1 cellular context compared by ENCODE assay signal in the genomic region with DNA sequence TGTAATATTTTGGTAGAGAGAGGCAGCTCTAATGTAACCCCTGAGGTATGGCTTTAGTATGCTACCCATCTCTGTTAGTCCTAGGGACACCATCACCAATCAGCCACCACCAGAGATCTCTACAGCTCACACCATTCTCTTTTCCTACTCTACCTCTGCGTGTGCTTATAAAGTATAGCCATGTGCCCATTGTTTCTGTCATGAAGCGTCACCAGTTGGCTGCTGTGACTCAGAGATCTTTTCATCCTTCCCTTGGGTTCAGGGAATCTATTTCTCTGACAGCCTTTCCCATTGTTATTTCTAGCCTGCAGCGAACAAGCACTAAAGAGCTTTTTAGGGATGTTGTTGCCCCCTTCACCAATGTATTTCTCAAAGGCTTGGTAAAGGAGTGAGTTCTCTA.
TF ChIP-seq lines count a peak whose summit lies in the region.

No MANE protein-coding gene starts in this region.

TF ChIP-seq in endothelial cell of umbilical vein, 7 proteins besides CTCF, POLR2A, EP300 and RAD21:
- TF ChIP-seq MYC (IDR thresholded peaks at IDR 0.05; ENCODE audit: low read depth, low read length), result no peak
- TF ChIP-seq EZH2 (IDR thresholded peaks at IDR 0.05; ENCODE audit: borderline replicate concordance, low read depth, low read length, severe bottlenecking), result no peak
- no peak for TF ChIP-seq POLR2AphosphoS5 (IDR thresholded peaks at IDR 0.05; ENCODE audit: insufficient read depth, low read depth, low read length)
- peak; percentile 49 for TF ChIP-seq JUN (IDR thresholded peaks at IDR 0.05; ENCODE audit: borderline replicate concordance, insufficient read depth, insufficient read length, low read depth)
- no peak for TF ChIP-seq GATA2 (IDR thresholded peaks at IDR 0.05; ENCODE audit: insufficient read depth, insufficient read length, low read depth, low read length)
- peak; percentile 30 for TF ChIP-seq FOS (IDR thresholded peaks at IDR 0.05; ENCODE audit: borderline replicate concordance, insufficient read depth, low read length)
- TF ChIP-seq, protein P1, sequence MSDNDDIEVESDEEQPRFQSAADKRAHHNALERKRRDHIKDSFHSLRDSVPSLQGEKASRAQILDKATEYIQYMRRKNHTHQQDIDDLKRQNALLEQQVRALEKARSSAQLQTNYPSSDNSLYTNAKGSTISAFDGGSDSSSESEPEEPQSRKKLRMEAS (IDR thresholded peaks at IDR 0.05; ENCODE audit: insufficient read depth, insufficient read length), result peak; percentile 42
TF ChIP-seq in endothelial cell of umbilical vein: peak in this region for 3.
